ENCODE assay signal across 8 cellular contexts in the genomic region with DNA sequence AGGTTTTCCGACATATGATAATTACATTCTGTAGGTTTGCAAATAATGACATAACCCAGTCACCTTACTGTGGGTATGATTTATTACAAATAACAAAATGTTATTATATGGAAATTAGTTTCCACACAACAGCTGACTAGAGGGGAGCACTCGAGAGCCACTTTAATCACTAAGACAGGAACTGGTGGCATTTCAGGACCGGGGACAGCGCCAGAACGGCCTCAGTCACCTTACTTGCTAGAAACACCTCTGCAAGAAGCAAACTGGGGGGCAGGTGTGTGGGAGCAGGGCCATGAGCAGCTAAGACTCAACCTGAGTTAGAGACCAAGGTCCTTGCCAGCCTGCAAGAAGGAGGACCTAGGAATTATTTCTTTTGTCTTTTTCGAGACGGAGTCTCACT.
DNase-seq lines count a peak whose midpoint lies in the region; ATAC-seq, FAIRE-seq and TF ChIP-seq lines count a peak whose summit lies in the region.

No MANE protein-coding gene starts in this region.

- no peak for TF ChIP-seq EP300 in gastroesophageal sphincter (IDR thresholded peaks at IDR 0.05)

- TF ChIP-seq POLR2A in gastroesophageal sphincter (IDR thresholded peaks at IDR 0.05), result no peak

- H3K9me3 ChIP-seq in gastroesophageal sphincter (no peaks in the 10 kb centered on the region), ascending aorta (no peaks in the 10 kb centered on the region)

- TF ChIP-seq CTCF in GM20000 (IDR thresholded peaks at IDR 0.05; ENCODE audit: extremely low read depth, missing control alignments), result no peak
- TF ChIP-seq CTCF in bronchial epithelial cell (IDR thresholded peaks at IDR 0.05; ENCODE audit: insufficient read depth, low read length, severe bottlenecking), result no peak
- TF ChIP-seq CTCF in retinal pigment epithelial cell (conservative IDR thresholded peaks at IDR 0.05; ENCODE audit: low read depth, low read length), result no peak
- no peak for TF ChIP-seq CTCF in gastroesophageal sphincter (IDR thresholded peaks at IDR 0.05)
- no peak for TF ChIP-seq CTCF in ascending aorta (IDR thresholded peaks at IDR 0.05)

- intact Hi-C loops in ascending aorta (cut with DNase I), result no loop called here

- ATAC-seq in gastroesophageal sphincter, result no peak
- ATAC-seq in HG02759 (IDR thresholded peaks at IDR 0.05; ENCODE audit: unreplicated experiment), result no peak

- FAIRE-seq in bronchial epithelial cell (lab: Jason Lieb, UNC), result no peak

- WGBS in gastroesophageal sphincter (ENCODE audit: low coverage in 1 of 2), 2 donors, result 52 to 90% methylated on average over 1 to 7 of the region's 7 CpGs

- H3K4me3 ChIP-seq in bronchial epithelial cell (ENCODE audit: low read depth, low read length) (no peak overlapping the region), retinal pigment epithelial cell (ENCODE audit: low read length) (no peak overlapping the region), gastroesophageal sphincter (no peak overlapping the region), ascending aorta (no peak overlapping the region)

- DNase-seq in GM20000 (ENCODE audit: low spot score) (peak; percentile 51), bronchial epithelial cell (ENCODE audit: low read depth) (peak; percentile 41), retinal pigment epithelial cell (ENCODE audit: low read depth) (peak; percentile 6), NCI-H1694 (lab: John Stamatoyannopoulos, UW) (no peak), ascending aorta (ENCODE audit: low spot score in 2 of 2) (no peak)

- no peaks in the 10 kb centered on the region for H3K4me1 ChIP-seq in gastroesophageal sphincter
- no peaks in the 10 kb centered on the region for H3K4me1 ChIP-seq in ascending aorta

- H3K27me3 ChIP-seq in bronchial epithelial cell (ENCODE audit: control insufficient read depth, insufficient read depth, low read length) (no peaks in the 10 kb centered on the region), gastroesophageal sphincter (peaks cover 54% of the 10 kb centered on the region), ascending aorta (no peaks in the 10 kb centered on the region)

- no peaks in the 10 kb centered on the region for H3K36me3 ChIP-seq in bronchial epithelial cell (ENCODE audit: control insufficient read depth, insufficient read depth, low read length)
- H3K36me3 ChIP-seq in gastroesophageal sphincter, result no peaks in the 10 kb centered on the region
- H3K36me3 ChIP-seq in ascending aorta, result no peaks in the 10 kb centered on the region

- H3K27ac ChIP-seq in gastroesophageal sphincter, result no peak overlapping the region
- no peak overlapping the region for H3K27ac ChIP-seq in ascending aorta

TF ChIP-seq in PFSK-1, 5 proteins besides CTCF, POLR2A, EP300 and RAD21:
- TF ChIP-seq TAF1 (IDR thresholded peaks at IDR 0.05; ENCODE audit: borderline replicate concordance, insufficient read depth, low read length), result no peak
- TF ChIP-seq, protein P1, sequence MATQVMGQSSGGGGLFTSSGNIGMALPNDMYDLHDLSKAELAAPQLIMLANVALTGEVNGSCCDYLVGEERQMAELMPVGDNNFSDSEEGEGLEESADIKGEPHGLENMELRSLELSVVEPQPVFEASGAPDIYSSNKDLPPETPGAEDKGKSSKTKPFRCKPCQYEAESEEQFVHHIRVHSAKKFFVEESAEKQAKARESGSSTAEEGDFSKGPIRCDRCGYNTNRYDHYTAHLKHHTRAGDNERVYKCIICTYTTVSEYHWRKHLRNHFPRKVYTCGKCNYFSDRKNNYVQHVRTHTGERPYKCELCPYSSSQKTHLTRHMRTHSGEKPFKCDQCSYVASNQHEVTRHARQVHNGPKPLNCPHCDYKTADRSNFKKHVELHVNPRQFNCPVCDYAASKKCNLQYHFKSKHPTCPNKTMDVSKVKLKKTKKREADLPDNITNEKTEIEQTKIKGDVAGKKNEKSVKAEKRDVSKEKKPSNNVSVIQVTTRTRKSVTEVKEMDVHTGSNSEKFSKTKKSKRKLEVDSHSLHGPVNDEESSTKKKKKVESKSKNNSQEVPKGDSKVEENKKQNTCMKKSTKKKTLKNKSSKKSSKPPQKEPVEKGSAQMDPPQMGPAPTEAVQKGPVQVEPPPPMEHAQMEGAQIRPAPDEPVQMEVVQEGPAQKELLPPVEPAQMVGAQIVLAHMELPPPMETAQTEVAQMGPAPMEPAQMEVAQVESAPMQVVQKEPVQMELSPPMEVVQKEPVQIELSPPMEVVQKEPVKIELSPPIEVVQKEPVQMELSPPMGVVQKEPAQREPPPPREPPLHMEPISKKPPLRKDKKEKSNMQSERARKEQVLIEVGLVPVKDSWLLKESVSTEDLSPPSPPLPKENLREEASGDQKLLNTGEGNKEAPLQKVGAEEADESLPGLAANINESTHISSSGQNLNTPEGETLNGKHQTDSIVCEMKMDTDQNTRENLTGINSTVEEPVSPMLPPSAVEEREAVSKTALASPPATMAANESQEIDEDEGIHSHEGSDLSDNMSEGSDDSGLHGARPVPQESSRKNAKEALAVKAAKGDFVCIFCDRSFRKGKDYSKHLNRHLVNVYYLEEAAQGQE (IDR thresholded peaks at IDR 0.05; ENCODE audit: insufficient read depth in 1 of 2, low read depth in 2 of 2, low read length in 2 of 2), result peak; percentile 91 to 98
- TF ChIP-seq FOXP2 (optimal IDR thresholded peaks at IDR 0.05; ENCODE audit: borderline replicate concordance, extremely low read depth, extremely low read length, insufficient read depth), result no peak
TF ChIP-seq in PFSK-1: peak in this region for 1.

Comparison
In these comparisons a context has a peak if more than half of its experiments do, and no peak if none do; other contexts are left out.
1. DNase-seq: peak in GM20000 (single experiment), bronchial epithelial cell (single experiment) and retinal pigment epithelial cell (single experiment); none in NCI-H1694 (single experiment) and ascending aorta (0 of 2).